In the genomic region with DNA sequence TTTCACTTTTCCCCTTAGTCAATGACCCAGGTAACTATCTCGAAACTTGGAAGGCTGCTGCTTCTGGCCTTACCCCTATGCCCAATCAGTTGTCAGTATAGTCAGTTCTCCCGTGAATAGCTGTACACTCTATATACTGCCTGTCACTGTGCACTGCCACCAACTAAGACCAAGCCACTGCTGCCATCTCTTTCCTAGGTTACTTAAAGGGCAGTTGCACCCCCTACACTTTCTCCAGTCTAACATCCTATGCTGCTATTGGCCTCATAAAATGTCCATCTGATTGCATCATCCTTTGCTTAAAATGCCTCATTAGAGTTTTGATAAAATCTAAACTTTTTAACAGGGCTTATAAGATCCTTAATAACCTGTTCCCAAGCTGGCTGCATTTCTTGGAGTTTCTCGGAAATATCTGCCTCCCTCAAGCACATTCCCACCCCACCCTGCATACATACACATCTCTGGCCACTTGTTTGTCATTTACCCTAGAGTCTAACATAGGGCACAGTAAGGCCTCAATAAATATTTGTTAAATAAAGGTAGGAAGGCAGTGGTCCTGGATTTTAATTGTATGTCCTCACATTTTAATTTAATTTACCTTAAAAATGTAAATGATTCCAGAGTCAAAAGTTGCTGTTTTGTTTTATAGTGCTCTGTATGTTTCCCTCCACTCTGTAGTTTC, we compare ENCODE assay signal across 9 cellular contexts. TPM values are rescaled to one million over a fixed set of nuclear protein-coding genes. Genes with fewer than 3 reads are reported as not detected.
A peak's percentile ranks its signal among the peaks of the same experiment; 100 is the strongest.
DNase-seq lines count a peak whose midpoint lies in the region; ATAC-seq and TF ChIP-seq lines count a peak whose summit lies in the region.
"Had no signal": no experiment of that assay in that cellular context is flagged by ENCODE, and none has a peak within 500 bp of the region (broad histone marks: within the 10 kb centered on the region; RNA-seq: fewer than 3 reads in every experiment).

No MANE protein-coding gene starts in this region.

- peaks cover 63% of the 10 kb centered on the region for H3K4me1 Mint-ChIP-seq in chondrocyte (ENCODE audit: low read depth)
- H3K4me1 Mint-ChIP-seq in type B pancreatic cell (ENCODE audit: unreplicated experiment), result peaks cover 52% of the 10 kb centered on the region

- H3K27me3 Mint-ChIP-seq in chondrocyte (ENCODE audit: low read depth), result no peaks in the 10 kb centered on the region
- H3K27me3 Mint-ChIP-seq in type B pancreatic cell, result no peaks in the 10 kb centered on the region

- H3K4me3 Mint-ChIP-seq in chondrocyte (ENCODE audit: unreplicated experiment), result no peak overlapping the region
- H3K4me3 Mint-ChIP-seq in type B pancreatic cell, result no peak overlapping the region

- DNase-seq in heart left ventricle (no peak), cardiac septum (ENCODE audit: low spot score) (no peak), LNCaP clone FGC (ENCODE audit: low read depth) (peak; percentile 56), chondrocyte (ENCODE audit: low spot score) (no peak), type B pancreatic cell (ENCODE audit: extremely low spot score, unreplicated experiment) (no peak), NCI-H187 (lab: John Stamatoyannopoulos, UW) (no peak), midbrain (lab: John Stamatoyannopoulos, UW) (no peak), kidney glomerular epithelial cell (lab: John Stamatoyannopoulos, UW) (no peak)
- DNase-seq: lower lobe of right lung had no signal

- ATAC-seq in heart left ventricle, result no peak

- H3K9me3 ChIP-seq in heart left ventricle, result no peaks in the 10 kb centered on the region
- H3K9me3 ChIP-seq: lower lobe of right lung had no signal

- peak overlapping the region in 7 of 12 donors; percentile 26 to 86 (median 50) for H3K27ac ChIP-seq in heart left ventricle

- H3K36me3 Mint-ChIP-seq in chondrocyte (ENCODE audit: low read depth), result no peaks in the 10 kb centered on the region
- H3K36me3 Mint-ChIP-seq in type B pancreatic cell, result peaks cover 19% of the 10 kb centered on the region

- peaks cover 0 to 93% (median 8%) of the 10 kb centered on the region in 12 donors for H3K4me1 ChIP-seq in heart left ventricle

- intact Hi-C loops in heart left ventricle (cut with DNase I), result loop anchor here in 2 of 10 donors (5.0 to 10.0 kb wide), 3 partner anchors 51 to 89 kb away; no protein-coding TSS in a partner anchor
- intact Hi-C loops in cardiac septum (cut with DNase I), result loop anchor here (5.0 kb wide), 3 partner anchors 36 to 89 kb away; no protein-coding TSS in a partner anchor

- no peak for TF ChIP-seq CTCF in heart left ventricle (IDR thresholded peaks at IDR 0.05)
- TF ChIP-seq CTCF in LNCaP clone FGC (IDR thresholded peaks at IDR 0.05; ENCODE audit: control insufficient read depth, extremely low read depth, insufficient read depth), result no peak
- no peak for TF ChIP-seq CTCF in chondrocyte (IDR thresholded peaks at IDR 0.05)
- TF ChIP-seq CTCF in type B pancreatic cell (conservative IDR thresholded peaks at IDR 0.05), result no peak

- no peaks in the 10 kb centered on the region for H3K9me3 Mint-ChIP-seq in chondrocyte (ENCODE audit: low read depth)
- peaks cover 11% of the 10 kb centered on the region for H3K9me3 Mint-ChIP-seq in type B pancreatic cell

- WGBS in heart left ventricle, 4 donors, result 55 to 94% (median 84%) methylated on average over 3 of the region's 3 CpGs

- H3K4me3 ChIP-seq in heart left ventricle, result no peak overlapping the region
- H3K4me3 ChIP-seq in LNCaP clone FGC (ENCODE audit: low read depth, low read length), result no peak overlapping the region
- H3K4me3 ChIP-seq: lower lobe of right lung had no signal

- H3K27ac Mint-ChIP-seq in chondrocyte (ENCODE audit: unreplicated experiment), result peak overlapping the region; percentile 97
- H3K27ac Mint-ChIP-seq in type B pancreatic cell, result peak overlapping the region; percentile 65

- TF ChIP-seq POLR2A in heart left ventricle (IDR thresholded peaks at IDR 0.05), result no peak

- no peaks in the 10 kb centered on the region for H3K27me3 ChIP-seq in heart left ventricle

- H3K36me3 ChIP-seq in heart left ventricle, result no peaks in the 10 kb centered on the region
- H3K36me3 ChIP-seq: lower lobe of right lung had no signal

RNA-seq across cellular contexts. Expression of a gene that starts 32.7 kb away (rescaled TPM):
- total RNA-seq in heart left ventricle (10 to 100 TPM in 7 of 9 donors, 1 to 10 TPM in 2; 3.6 to 30.8 (median 13.9) TPM), cardiac septum (2.6 TPM), chondrocyte (15.0 to 22.3 TPM (median 19.5 TPM) in 3 replicates), type B pancreatic cell (ENCODE audit: low replicate concordance) (11.8 and 17.3 TPM in 2 replicates)
- 1 to 10 TPM; 5.1 to 10.0 TPM for polyA plus RNA-seq in heart left ventricle
